35 cellular contexts compared by ENCODE assay signal in genomic region chr6:165715428-165715827, GRCh38.
"Had no signal": no experiment of that assay in that cellular context is flagged by ENCODE, and none has a peak within 500 bp of the region (broad histone marks: within the 10 kb centered on the region; RNA-seq: fewer than 3 reads in every experiment).

No MANE protein-coding gene starts in this region.

- H3K36me3 ChIP-seq: MG63 had no signal

- DNase-seq: Karpas-422, Kasumi-1, MG63, MM.1S, MV-4-11, NCI-H1048, NCI-H1092, NCI-H1092 treated with DMSO at 0.1 percent for 48 hours, NCI-H1105, NCI-H1105 treated with DMSO at 0.1 percent for 48 hours, NCI-H1417, NCI-H1417 treated with DMSO at 0.1 percent for 48 hours, NCI-H1436, NCI-H1436 treated with DMSO at 0.1 percent for 48 hours, NCI-H146, NCI-H1694, NCI-H1694 treated with DMSO at 0.1 percent for 48 hours, NCI-H187, NCI-H187 treated with DMSO at 0.1 percent for 48 hours, NCI-H1930, NCI-H2029, NCI-H2029 treated with DMSO at 0.1 percent for 48 hours, NCI-H2081, NCI-H2081 treated with DMSO at 0.1 percent for 48 hours, NCI-H2107, NCI-H2171, NCI-H2171 treated with DMSO at 0.1 percent for 48 hours, NCI-H2227 treated with DMSO at 0.1 percent for 48 hours, NCI-H226, NCI-H345, NCI-H446, NCI-H446 treated with DMSO at 0.1 percent for 48 hours, NCI-H510A, NCI-H510A treated with DMSO at 0.1 percent for 48 hours, NCI-H524 had no signal

- H3K4me3 ChIP-seq: MG63 had no signal

- H3K27me3 ChIP-seq: MG63 had no signal

- H3K9me3 ChIP-seq: MG63 had no signal
